In the genomic region with DNA sequence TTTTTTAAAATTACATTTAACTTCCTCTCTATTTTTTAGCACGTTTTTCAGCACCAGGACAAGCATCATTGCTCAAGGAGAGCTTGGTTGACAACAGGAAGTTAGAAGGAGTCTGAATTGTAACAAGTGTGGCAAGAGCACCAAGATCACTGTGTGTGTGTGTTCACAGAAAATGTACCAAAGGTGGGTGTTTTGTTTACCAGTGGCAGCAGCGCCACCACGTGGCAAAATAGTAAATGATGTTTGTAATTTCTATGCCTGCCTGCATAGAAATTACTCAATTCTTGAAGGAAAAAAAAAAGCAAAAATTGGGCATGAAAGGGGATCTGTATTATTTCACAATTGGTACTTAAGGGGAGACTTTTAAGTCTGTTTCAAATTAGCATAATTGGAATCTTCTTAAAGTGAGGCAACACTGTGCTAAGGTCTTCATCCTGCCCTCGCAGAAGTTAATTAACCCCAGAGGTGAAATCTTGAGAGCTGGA, we compare ENCODE assay signal across 8 cellular contexts. TPM values are rescaled to one million over a fixed set of nuclear protein-coding genes. Genes with fewer than 3 reads are reported as not detected.
DNase-seq lines count a peak whose midpoint lies in the region; ATAC-seq and TF ChIP-seq lines count a peak whose summit lies in the region.

No MANE protein-coding gene starts in this region.

- H3K4me3 ChIP-seq in choroid plexus epithelial cell (ENCODE audit: low read depth, low read length) (no peak overlapping the region), lower lobe of right lung (no peak overlapping the region)

- peak; percentile 59 for ATAC-seq in HG03139 (IDR thresholded peaks at IDR 0.05; ENCODE audit: unreplicated experiment)
- peak; percentile 70 to 84 for ATAC-seq in lower lobe of right lung

- peak; percentile 73 for TF ChIP-seq CTCF in choroid plexus epithelial cell (conservative IDR thresholded peaks at IDR 0.05; ENCODE audit: low read depth, low read length)
- peak; percentile 69 for TF ChIP-seq CTCF in lower lobe of right lung (IDR thresholded peaks at IDR 0.05)

- H3K27ac ChIP-seq in lower lobe of right lung: no peak overlapping the region

- no peaks in the 10 kb centered on the region for H3K36me3 ChIP-seq in lower lobe of right lung

- intact Hi-C loops in lower lobe of right lung (cut with DNase I): no loop called here

- no peaks in the 10 kb centered on the region for H3K27me3 ChIP-seq in lower lobe of right lung (ENCODE audit: low read depth)

- no peaks in the 10 kb centered on the region for H3K4me1 ChIP-seq in lower lobe of right lung

- DNase-seq in activated gamma-delta T cell treated with Interleukin-2 at 50 U/mL for 16 hours (peak; percentile 50), activated gamma-delta T cell (lab: John Stamatoyannopoulos, UW) (no peak), NCI-H2196 treated with DMSO at 0.1 percent for 48 hours (lab: John Stamatoyannopoulos, UW; ENCODE audit: unreplicated experiment) (peak; percentile 54), choroid plexus epithelial cell (ENCODE audit: low read depth) (peak; percentile 89), lower lobe of right lung (peak; percentile 65)
- DNase-seq in activated CD4-positive, CD25-positive, alpha-beta regulatory T cell (lab: John Stamatoyannopoulos, UW): peak; percentile 7 to 38 (median 22)
- peak; percentile 27 to 32 for DNase-seq in stimulated activated CD8-positive, alpha-beta memory T cell treated with anti-CD3 and anti-CD28 coated beads, Interleukin-15, amount 100 ng/mL, for 48 hours (ENCODE audit: low read depth in 2 of 2)

- H3K9me3 ChIP-seq in lower lobe of right lung: no peaks in the 10 kb centered on the region

RNA-seq across cellular contexts. Expression of a gene that starts 7.4 kb away (rescaled TPM):
- 74.0 TPM for total RNA-seq in lower lobe of right lung

RNA-seq across cellular contexts. Expression of a gene that starts 30.5 kb away (rescaled TPM):
- total RNA-seq in lower lobe of right lung: not detected
